ENCODE assay signal across 1 cellular context in genomic region chr3:150180349-150180748, GRCh38.
TF ChIP-seq lines count a peak whose summit lies in the region.

No MANE protein-coding gene starts in this region.

TF ChIP-seq in endothelial cell of umbilical vein, 7 proteins besides CTCF, POLR2A, EP300 and RAD21 (continued from another document):
- TF ChIP-seq POLR2AphosphoS5 (IDR thresholded peaks at IDR 0.05; ENCODE audit: insufficient read depth, low read depth, low read length), result no peak
TF ChIP-seq in endothelial cell of umbilical vein: peak in this region for 0.
